In genomic region chr13:75418997-75419396, GRCh38 we compare ENCODE assay signal across 18 cellular contexts.
DNase-seq lines count a peak whose midpoint lies in the region; TF ChIP-seq lines count a peak whose summit lies in the region.
"Had no signal": no experiment of that assay in that cellular context is flagged by ENCODE, and none has a peak within 500 bp of the region (broad histone marks: within the 10 kb centered on the region; RNA-seq: fewer than 3 reads in every experiment).

No MANE protein-coding gene starts in this region.

- intact Hi-C loops in Caco-2 (cut with micrococcal nuclease; ENCODE audit: unreplicated experiment), result no loop called here

- H3K4me3 ChIP-seq in Caco-2 (ENCODE audit: low read depth, low read length), result no peak overlapping the region
- no peak overlapping the region for H3K4me3 ChIP-seq in NB4 (ENCODE audit: low read depth, low read length)
- no peak overlapping the region for H3K4me3 ChIP-seq in fibroblast of pulmonary artery (replicated peaks; ENCODE audit: low read depth, low read length)
- H3K4me3 ChIP-seq: colonic mucosa, tibial nerve had no signal

- no peaks in the 10 kb centered on the region for H3K9me3 ChIP-seq in Caco-2
- H3K9me3 ChIP-seq: colonic mucosa, tibial nerve had no signal

- CTCF ChIA-PET in Caco-2 (lab: Charles Lee), result no interaction called here
- CTCF ChIA-PET in activated naive CD4-positive, alpha-beta T cell treated with anti-CD3 and anti-CD28 coated beads, Interleukin-2, amount 10 ng/mL, durations not matched to agents 7 days and 5 days (lab: Charles Lee), result interaction anchor here (1.2 kb wide), 1 partner anchor 9 kb away, joined by 3 read pairs; no protein-coding TSS in a partner anchor

- H3K27ac Mint-ChIP-seq in Caco-2 (ENCODE audit: unreplicated experiment), result peak overlapping the region; percentile 10
- peak overlapping the region; percentile 37 for H3K27ac Mint-ChIP-seq in neural crest cell (ENCODE audit: unreplicated experiment)
- H3K27ac Mint-ChIP-seq in activated naive CD4-positive, alpha-beta T cell treated with anti-CD3 and anti-CD28 coated beads, Interleukin-2, amount 10 ng/mL, durations not matched to agents 7 days and 5 days, result no peak overlapping the region
- H3K27ac Mint-ChIP-seq: naive B cell had no signal

- H3K36me3 ChIP-seq in Caco-2 (ENCODE audit: control insufficient read depth, insufficient read depth, low read length), result no peaks in the 10 kb centered on the region
- H3K36me3 ChIP-seq: colonic mucosa, tibial nerve had no signal

- DNase-seq in Caco-2, result no peak
- peak; percentile 50 for DNase-seq in NB4 (ENCODE audit: low read depth)
- DNase-seq in fibroblast of pulmonary artery (ENCODE audit: low read depth), result peak; percentile 65
- DNase-seq in neural crest cell (ENCODE audit: low read depth, low spot score), result no peak
- DNase-seq in NCI-H2196 treated with DMSO at 0.1 percent for 48 hours (lab: John Stamatoyannopoulos, UW; ENCODE audit: unreplicated experiment), result no peak
- no peak for DNase-seq in kidney tubule cell (ENCODE audit: low spot score)
- no peak for DNase-seq in activated naive CD4-positive, alpha-beta T cell treated with anti-CD3 and anti-CD28 coated beads, Interleukin-2, amount 10 ng/mL, durations not matched to agents 7 days and 5 days
- DNase-seq in GM10266 (ENCODE audit: extremely low spot score), result no peak
- DNase-seq: activated T-cell treated with anti-CD3 and anti-CD28 coated beads, Interleukin-2, amount 50 U/mL, for 48 hours; amygdala; colonic mucosa; H7; hippocampal formation; naive B cell; NCI-H1092; stimulated activated CD4-positive, alpha-beta T cell treated with anti-CD3 and anti-CD28 coated beads, Interleukin-1b, Interleukin-23, amount 100 ng/mL, for 48 hours; stimulated activated CD8-positive, alpha-beta memory T cell treated with anti-CD3 and anti-CD28 coated beads, Interleukin-4, amount 100 ng/mL, for 48 hours had no signal

- H3K4me3 Mint-ChIP-seq in Caco-2 (ENCODE audit: unreplicated experiment) (no peak overlapping the region), neural crest cell (no peak overlapping the region)
- H3K4me3 Mint-ChIP-seq in activated naive CD4-positive, alpha-beta T cell treated with anti-CD3 and anti-CD28 coated beads, Interleukin-2, amount 10 ng/mL, durations not matched to agents 7 days and 5 days, result no peak overlapping the region
- H3K4me3 Mint-ChIP-seq: naive B cell had no signal

- H3K4me1 ChIP-seq in Caco-2, result peaks cover 34% of the 10 kb centered on the region
- H3K4me1 ChIP-seq: colonic mucosa had no signal

- BruUV-seq in Caco-2 (replicated peaks; lab: Mats Ljungman, UMichigan), result no TSS peak

- TF ChIP-seq POLR2A in NB4 (IDR thresholded peaks at IDR 0.05; ENCODE audit: extremely low read depth, insufficient read length), result no peak

- no peak for TF ChIP-seq CTCF in Caco-2 (IDR thresholded peaks at IDR 0.05; ENCODE audit: insufficient read depth in 1 of 2, low read depth in 1 of 2, low read length in 1 of 2, severe bottlenecking in 1 of 2, unreplicated experiment in 1 of 2)
- no peak for TF ChIP-seq CTCF in NB4 (IDR thresholded peaks at IDR 0.05; ENCODE audit: low read depth, low read length)
- no peak for TF ChIP-seq CTCF in fibroblast of pulmonary artery (IDR thresholded peaks at IDR 0.05; ENCODE audit: low read length, missing control alignments)
- TF ChIP-seq CTCF in neural crest cell (conservative IDR thresholded peaks at IDR 0.05), result no peak
- no peak for TF ChIP-seq CTCF in GM10266 (IDR thresholded peaks at IDR 0.05; ENCODE audit: control insufficient read depth, insufficient read depth, low read depth, missing control alignments)

- POLR2A ChIA-PET in Caco-2 (lab: Charles Lee), result interaction anchor here (0.6 kb wide), 1 partner anchor 18 kb away, joined by 4 read pairs; no protein-coding TSS in a partner anchor

- no peaks in the 10 kb centered on the region for H3K27me3 Mint-ChIP-seq in Caco-2 (ENCODE audit: insufficient read depth, unreplicated experiment)
- H3K27me3 Mint-ChIP-seq in neural crest cell (ENCODE audit: low read depth), result no peaks in the 10 kb centered on the region
- H3K27me3 Mint-ChIP-seq in activated naive CD4-positive, alpha-beta T cell treated with anti-CD3 and anti-CD28 coated beads, Interleukin-2, amount 10 ng/mL, durations not matched to agents 7 days and 5 days, result peaks cover 8% of the 10 kb centered on the region

- H3K36me3 Mint-ChIP-seq in Caco-2 (ENCODE audit: insufficient read depth, unreplicated experiment), result peaks cover 32% of the 10 kb centered on the region
- no peaks in the 10 kb centered on the region for H3K36me3 Mint-ChIP-seq in neural crest cell (ENCODE audit: low read depth)
- no peaks in the 10 kb centered on the region for H3K36me3 Mint-ChIP-seq in activated naive CD4-positive, alpha-beta T cell treated with anti-CD3 and anti-CD28 coated beads, Interleukin-2, amount 10 ng/mL, durations not matched to agents 7 days and 5 days
- H3K36me3 Mint-ChIP-seq: naive B cell had no signal

- H3K4me1 Mint-ChIP-seq in Caco-2 (ENCODE audit: low read depth, unreplicated experiment), result peaks cover 20% of the 10 kb centered on the region
- peaks cover 25% of the 10 kb centered on the region for H3K4me1 Mint-ChIP-seq in neural crest cell
- no peaks in the 10 kb centered on the region for H3K4me1 Mint-ChIP-seq in activated naive CD4-positive, alpha-beta T cell treated with anti-CD3 and anti-CD28 coated beads, Interleukin-2, amount 10 ng/mL, durations not matched to agents 7 days and 5 days
- H3K4me1 Mint-ChIP-seq: naive B cell had no signal

- H3K9me3 Mint-ChIP-seq in Caco-2 (ENCODE audit: unreplicated experiment) (no peaks in the 10 kb centered on the region), neural crest cell (no peaks in the 10 kb centered on the region)
- no peaks in the 10 kb centered on the region for H3K9me3 Mint-ChIP-seq in activated naive CD4-positive, alpha-beta T cell treated with anti-CD3 and anti-CD28 coated beads, Interleukin-2, amount 10 ng/mL, durations not matched to agents 7 days and 5 days
- H3K9me3 Mint-ChIP-seq: naive B cell had no signal

- H3K27me3 ChIP-seq in Caco-2 (replicated peaks; ENCODE audit: control insufficient read depth, insufficient read depth, low read length), result no peaks in the 10 kb centered on the region
- H3K27me3 ChIP-seq: colonic mucosa, tibial nerve had no signal

Comparison
In these comparisons a context has a peak if more than half of its experiments do, and no peak if none do; other contexts are left out.
1. DNase-seq: peak in NB4 (single experiment) and fibroblast of pulmonary artery (single experiment); none in Caco-2 (0 of 2), neural crest cell (single experiment), NCI-H2196 treated with DMSO at 0.1 percent for 48 hours (single experiment), kidney tubule cell (single experiment), activated naive CD4-positive, alpha-beta T cell treated with anti-CD3 and anti-CD28 coated beads, Interleukin-2, amount 10 ng/mL, durations not matched to agents 7 days and 5 days (single experiment) and GM10266 (single experiment).